25 cellular contexts compared by ENCODE assay signal in genomic region chr11:111452146-111452545, GRCh38.
A peak's percentile ranks its signal among the peaks of the same experiment; 100 is the strongest.
DNase-seq lines count a peak whose midpoint lies in the region; ATAC-seq and TF ChIP-seq lines count a peak whose summit lies in the region.
"Had no signal": no experiment of that assay in that cellular context is flagged by ENCODE, and none has a peak within 500 bp of the region (broad histone marks: within the 10 kb centered on the region; RNA-seq: fewer than 3 reads in every experiment).

No MANE protein-coding gene starts in this region.

- TF ChIP-seq CTCF in osteoblast (IDR thresholded peaks at IDR 0.05; ENCODE audit: extremely low read depth, low read depth, low read length): no peak
- no peak for TF ChIP-seq CTCF in MM.1S (IDR thresholded peaks at IDR 0.05; ENCODE audit: low read length)
- TF ChIP-seq CTCF in endothelial cell (IDR thresholded peaks at IDR 0.05; ENCODE audit: unreplicated experiment): no peak
- TF ChIP-seq CTCF in CD4-positive, alpha-beta T cell (IDR thresholded peaks at IDR 0.05): no peak

- H4K20me1 ChIP-seq in osteoblast (ENCODE audit: insufficient read depth, low read length) (no peaks in the 10 kb centered on the region), MM.1S (ENCODE audit: insufficient read depth, low read length) (no peaks in the 10 kb centered on the region)

- H3K27ac ChIP-seq in osteoblast (ENCODE audit: low read depth, low read length) (no peak overlapping the region), MM.1S (ENCODE audit: low read length) (no peak overlapping the region)
- H3K27ac ChIP-seq in CD4-positive, alpha-beta T cell (ENCODE audit: low read depth, low read length): no peak overlapping the region
- H3K27ac ChIP-seq: SJSA1, transverse colon had no signal

- POLR2A ChIA-PET in CD4-positive, alpha-beta T cell (lab: Charles Lee): no interaction called here

- H3K36me3 Mint-ChIP-seq in endothelial cell (ENCODE audit: low read depth, unreplicated experiment): no peaks in the 10 kb centered on the region
- H3K36me3 Mint-ChIP-seq in CD4-positive, alpha-beta T cell (ENCODE audit: low read depth): no peaks in the 10 kb centered on the region
- H3K36me3 Mint-ChIP-seq: activated CD4-positive, alpha-beta memory T cell treated with anti-CD3 and anti-CD28 coated beads for 36 hours; brain; IgD-negative memory B cell had no signal

- ATAC-seq in HG03135 (IDR thresholded peaks at IDR 0.05; ENCODE audit: unreplicated experiment): no peak
- no peak for ATAC-seq in CD4-positive, alpha-beta T cell (ENCODE audit: poor library complexity)
- ATAC-seq: GM12878, right cardiac atrium had no signal

- CTCF ChIA-PET in CD4-positive, alpha-beta T cell (lab: Charles Lee): no interaction called here

- no peak overlapping the region for H3K4me3 ChIP-seq in osteoblast (ENCODE audit: insufficient read depth, low read length)
- H3K4me3 ChIP-seq in MM.1S (ENCODE audit: low read length): no peak overlapping the region
- H3K4me3 ChIP-seq: GM12878, SJSA1, transverse colon had no signal

- H3K27me3 ChIP-seq in osteoblast (ENCODE audit: insufficient read depth, low read length) (no peaks in the 10 kb centered on the region), MM.1S (replicated peaks; ENCODE audit: insufficient read depth, low read length) (0 out of 2 replicates have a peak, but pooled peaks cover 3% of the 10 kb centered on the region)
- H3K27me3 ChIP-seq in CD4-positive, alpha-beta T cell (ENCODE audit: control insufficient read depth, insufficient read depth, low read length): no peaks in the 10 kb centered on the region
- H3K27me3 ChIP-seq: SJSA1 had no signal

- H3K27me3 Mint-ChIP-seq in endothelial cell (ENCODE audit: unreplicated experiment): peaks cover 14% of the 10 kb centered on the region
- H3K27me3 Mint-ChIP-seq in CD4-positive, alpha-beta T cell: no peaks in the 10 kb centered on the region
- H3K27me3 Mint-ChIP-seq: activated CD4-positive, alpha-beta memory T cell treated with anti-CD3 and anti-CD28 coated beads for 36 hours had no signal

- H3K4me1 Mint-ChIP-seq in endothelial cell (ENCODE audit: unreplicated experiment): peaks cover 8% of the 10 kb centered on the region
- H3K4me1 Mint-ChIP-seq in CD4-positive, alpha-beta T cell (ENCODE audit: low read depth): no peaks in the 10 kb centered on the region
- H3K4me1 Mint-ChIP-seq: brain had no signal

- H3K9ac ChIP-seq in MM.1S (ENCODE audit: low read length): no peak overlapping the region

- no peaks in the 10 kb centered on the region for H3K9me2 ChIP-seq in MM.1S (replicated peaks; ENCODE audit: insufficient read depth, low read length)

- peak; percentile 84 for DNase-seq in EH (ENCODE audit: low read depth)
- peak; percentile 36 for DNase-seq in RPMI7951 (ENCODE audit: low read depth)
- DNase-seq in ecto neural progenitor cell (ENCODE audit: low spot score): peak; percentile 32
- DNase-seq in osteoblast (ENCODE audit: insufficient read length, low spot score, missing footprints): peak; percentile 89
- DNase-seq in MM.1S: no peak
- DNase-seq in endothelial cell (ENCODE audit: low spot score): no peak
- DNase-seq in CD4-positive, alpha-beta T cell: no peak
- DNase-seq: activated B cell treated with CpG ODN at 0.5 μM for 24 hours; activated CD4-positive, alpha-beta memory T cell treated with anti-CD3 and anti-CD28 coated beads for 36 hours; activated naive CD4-positive, alpha-beta T cell treated with anti-CD3 and anti-CD28 coated beads, Interleukin-2, amount 50 U/mL, for 16 hours; activated T-cell treated with anti-CD3 and anti-CD28 coated beads, Interleukin-2, amount 50 U/mL, for 48 hours; Calu3; GDM1; glutamatergic neuron; NCI-H187; NCI-H2227 treated with DMSO at 0.1 percent for 48 hours; right cardiac atrium; stimulated activated CD4-positive, alpha-beta T cell treated with anti-CD3 and anti-CD28 coated beads, Interleukin-15, amount 100 ng/mL, for 24 hours; transverse colon had no signal

- H3K4me2 ChIP-seq in osteoblast (ENCODE audit: insufficient read depth, low read length) (no peak overlapping the region), MM.1S (ENCODE audit: low read depth, low read length) (no peak overlapping the region)

- no peak overlapping the region for H3K4me3 Mint-ChIP-seq in endothelial cell (ENCODE audit: unreplicated experiment)
- H3K4me3 Mint-ChIP-seq in CD4-positive, alpha-beta T cell: no peak overlapping the region
- H3K4me3 Mint-ChIP-seq: activated B cell treated with CpG ODN at 0.5 μM for 24 hours; activated CD4-positive, alpha-beta memory T cell treated with anti-CD3 and anti-CD28 coated beads for 36 hours; brain; dendritic cell treated with granulocyte-macrophage colony-stimulating factor and Interleukin-4, amounts not matched to agents 40 ng/mL and 50 ng/mL, for 4 days; IgD-negative memory B cell had no signal

- H3K4me1 ChIP-seq in osteoblast (ENCODE audit: insufficient read depth, low read length) (no peaks in the 10 kb centered on the region), MM.1S (ENCODE audit: low read length) (peaks cover 15% of the 10 kb centered on the region)
- H3K4me1 ChIP-seq: transverse colon had no signal

- H2AFZ ChIP-seq in osteoblast (ENCODE audit: low read length) (no peak overlapping the region), MM.1S (ENCODE audit: low read length) (no peak overlapping the region)

- H3K79me2 ChIP-seq in osteoblast (ENCODE audit: insufficient read depth, low read length): no peaks in the 10 kb centered on the region
- no peaks in the 10 kb centered on the region for H3K79me2 ChIP-seq in MM.1S (ENCODE audit: low read length)

- no peaks in the 10 kb centered on the region for H3K36me3 ChIP-seq in osteoblast (ENCODE audit: insufficient read depth, low read length)
- H3K36me3 ChIP-seq in MM.1S (replicated peaks; ENCODE audit: insufficient read depth, low read length): no peaks in the 10 kb centered on the region
- H3K36me3 ChIP-seq: SJSA1, transverse colon had no signal

- H3K9me3 ChIP-seq in osteoblast (ENCODE audit: low read depth, low read length) (no peaks in the 10 kb centered on the region), MM.1S (replicated peaks; ENCODE audit: insufficient read depth, low read length) (no peaks in the 10 kb centered on the region)
- no peaks in the 10 kb centered on the region for H3K9me3 ChIP-seq in CD4-positive, alpha-beta T cell (ENCODE audit: control insufficient read depth, low read length)
- H3K9me3 ChIP-seq: SJSA1, transverse colon had no signal

- H3K9me3 Mint-ChIP-seq in endothelial cell (ENCODE audit: unreplicated experiment): no peaks in the 10 kb centered on the region
- H3K9me3 Mint-ChIP-seq in CD4-positive, alpha-beta T cell: no peaks in the 10 kb centered on the region
- H3K9me3 Mint-ChIP-seq: activated B cell treated with CpG ODN at 0.5 μM for 24 hours; activated CD4-positive, alpha-beta memory T cell treated with anti-CD3 and anti-CD28 coated beads for 36 hours; dendritic cell treated with granulocyte-macrophage colony-stimulating factor and Interleukin-4, amounts not matched to agents 40 ng/mL and 50 ng/mL, for 4 days; IgD-negative memory B cell had no signal

- no peak overlapping the region for H3K27ac Mint-ChIP-seq in endothelial cell (ENCODE audit: unreplicated experiment)
- no peak overlapping the region for H3K27ac Mint-ChIP-seq in CD4-positive, alpha-beta T cell
- H3K27ac Mint-ChIP-seq: activated B cell treated with CpG ODN at 0.5 μM for 24 hours; activated CD4-positive, alpha-beta memory T cell treated with anti-CD3 and anti-CD28 coated beads for 36 hours; brain; dendritic cell treated with granulocyte-macrophage colony-stimulating factor and Interleukin-4, amounts not matched to agents 40 ng/mL and 50 ng/mL, for 4 days had no signal

- intact Hi-C loops in CD4-positive, alpha-beta T cell (cut with DNase I, micrococcal nuclease): no loop called here

- no peaks in the 10 kb centered on the region for H3F3A ChIP-seq in MM.1S (ENCODE audit: insufficient read depth, low read length)

Comparison
In these comparisons a context has a peak if more than half of its experiments do, and no peak if none do; other contexts are left out.
1. DNase-seq: peak in EH (single experiment), RPMI7951 (single experiment), ecto neural progenitor cell (single experiment) and osteoblast (single experiment); none in MM.1S (single experiment), endothelial cell (single experiment) and CD4-positive, alpha-beta T cell (0 of 10).